23 cellular contexts compared by ENCODE assay signal in the genomic region with DNA sequence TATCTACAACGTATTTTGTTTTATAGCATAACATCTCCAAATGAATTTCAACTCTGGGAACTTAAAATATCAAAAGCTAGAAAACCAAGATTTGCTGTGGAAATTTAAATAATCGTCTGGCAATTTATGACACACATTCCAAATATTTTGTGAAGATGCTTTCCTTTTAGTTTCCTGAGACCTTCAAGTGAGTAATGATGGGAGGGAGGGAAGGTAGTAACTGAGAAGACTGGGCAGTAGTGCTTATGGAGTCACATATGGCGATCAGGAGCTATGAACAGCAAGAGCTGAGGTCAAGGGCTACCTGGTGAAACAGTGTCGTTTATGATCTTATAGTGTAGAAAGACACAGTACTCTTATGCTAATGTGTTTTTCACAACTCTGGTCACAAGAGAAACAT.
DNase-seq lines count a peak whose midpoint lies in the region; TF ChIP-seq lines count a peak whose summit lies in the region.
"Had no signal": no experiment of that assay in that cellular context is flagged by ENCODE, and none has a peak within 500 bp of the region (broad histone marks: within the 10 kb centered on the region; RNA-seq: fewer than 3 reads in every experiment).

No MANE protein-coding gene starts in this region.

- peak; percentile 6 for DNase-seq in AG10803 (ENCODE audit: low read depth)
- DNase-seq in GM23248: peak; percentile 27
- peak; percentile 4 for DNase-seq in M059J (ENCODE audit: low read depth)
- no peak for DNase-seq in nephron progenitor cell
- DNase-seq in activated CD4-positive, CD25-positive, alpha-beta regulatory T cell (lab: John Stamatoyannopoulos, UW): no peak
- no peak for DNase-seq in tibial nerve (ENCODE audit: low spot score in 2 of 2)
- no peak for DNase-seq in stomach
- DNase-seq: AML-193; CD4-positive, alpha-beta T cell; GDM1; NCI-H1092; NCI-H1417 treated with DMSO at 0.1 percent for 48 hours; NCI-H187; NCI-H2081 treated with DMSO at 0.1 percent for 48 hours; NCI-H2171; NCI-H345; NCI-H524; NCI-H748 treated with DMSO at 0.1 percent for 48 hours; SIG-M5 had no signal

- H3K9me3 Mint-ChIP-seq in nephron progenitor cell: no peaks in the 10 kb centered on the region
- H3K9me3 Mint-ChIP-seq: CD4-positive, alpha-beta T cell had no signal

- no peak overlapping the region for H2AFZ ChIP-seq in GM23248

- H3K36me3 Mint-ChIP-seq in nephron progenitor cell (ENCODE audit: low read depth): peaks cover 35% of the 10 kb centered on the region

- H3K27me3 Mint-ChIP-seq in nephron progenitor cell (ENCODE audit: low read depth, poor library complexity): no peaks in the 10 kb centered on the region
- H3K27me3 Mint-ChIP-seq: CD4-positive, alpha-beta T cell had no signal

- no peaks in the 10 kb centered on the region for H3K9me2 ChIP-seq in GM23248 (ENCODE audit: insufficient read depth)

- H3F3A ChIP-seq in GM23248 (ENCODE audit: insufficient read depth): no peaks in the 10 kb centered on the region

- no peaks in the 10 kb centered on the region for H3K27me3 ChIP-seq in GM23248 (replicated peaks; ENCODE audit: insufficient read depth)
- no peaks in the 10 kb centered on the region for H3K27me3 ChIP-seq in tibial nerve
- no peaks in the 10 kb centered on the region for H3K27me3 ChIP-seq in stomach
- H3K27me3 ChIP-seq: BLaER1 treated with 17β-estradiol and CSF1 and Interleukin-3, amounts not matched to agents 10 nM and 100 nM had no signal

- H3K27ac ChIP-seq in GM23248 (no peak overlapping the region), tibial nerve (no peak overlapping the region), stomach (no peak overlapping the region)
- H3K27ac ChIP-seq: BLaER1 treated with 17β-estradiol and CSF1 and Interleukin-3, amounts not matched to agents 10 nM and 100 nM; SK-N-MC had no signal

- H3K27ac Mint-ChIP-seq in nephron progenitor cell: peak overlapping the region; percentile 17
- H3K27ac Mint-ChIP-seq: CD4-positive, alpha-beta T cell had no signal

- in situ Hi-C loops in GM23248 (cut with MboI): no loop called here

- no peaks in the 10 kb centered on the region for H4K20me1 ChIP-seq in GM23248 (ENCODE audit: insufficient read depth)
- H4K20me1 ChIP-seq: BLaER1 treated with 17β-estradiol and CSF1 and Interleukin-3, amounts not matched to agents 10 nM and 100 nM had no signal

- H3K4me1 ChIP-seq in GM23248 (ENCODE audit: insufficient read depth) (peaks cover 6% of the 10 kb centered on the region; the same call in 1 of the 2 replicates), tibial nerve (no peaks in the 10 kb centered on the region), stomach (no peaks in the 10 kb centered on the region)
- H3K4me1 ChIP-seq: BLaER1 treated with 17β-estradiol and CSF1 and Interleukin-3, amounts not matched to agents 10 nM and 100 nM had no signal

- H3K4me3 Mint-ChIP-seq in nephron progenitor cell: no peak overlapping the region
- H3K4me3 Mint-ChIP-seq: CD4-positive, alpha-beta T cell had no signal

- TF ChIP-seq POLR2A in tibial nerve (IDR thresholded peaks at IDR 0.05) (no peak), stomach (IDR thresholded peaks at IDR 0.05) (no peak)

- H3K36me3 ChIP-seq in GM23248 (ENCODE audit: low read depth) (0 out of 2 replicates have a peak, but pooled peaks cover 6% of the 10 kb centered on the region), tibial nerve (peaks cover 0 to 7% (median 0%) of the 10 kb centered on the region in 3 donors), stomach (peaks cover 0 to 44% (median 32%) of the 10 kb centered on the region in 4 donors)

- intact Hi-C loops in stomach (cut with DNase I; ENCODE audit: low total_unique reads): no loop called here

- no peak overlapping the region for H3K9ac ChIP-seq in GM23248
- H3K9ac ChIP-seq: BLaER1 treated with 17β-estradiol and CSF1 and Interleukin-3, amounts not matched to agents 10 nM and 100 nM had no signal

- H3K9me3 ChIP-seq in GM23248 (ENCODE audit: low read depth) (no peaks in the 10 kb centered on the region), tibial nerve (no peaks in the 10 kb centered on the region), stomach (no peaks in the 10 kb centered on the region)
- H3K9me3 ChIP-seq: BLaER1 treated with 17β-estradiol and CSF1 and Interleukin-3, amounts not matched to agents 10 nM and 100 nM had no signal

- TF ChIP-seq EP300 in tibial nerve (IDR thresholded peaks at IDR 0.05) (no peak), stomach (IDR thresholded peaks at IDR 0.05) (no peak)

- no peaks in the 10 kb centered on the region for H3K79me2 ChIP-seq in GM23248 (ENCODE audit: insufficient read depth)

- no peak for TF ChIP-seq CTCF in AG10803 (conservative IDR thresholded peaks at IDR 0.05; ENCODE audit: low read length)
- TF ChIP-seq CTCF in nephron progenitor cell (IDR thresholded peaks at IDR 0.05): no peak
- TF ChIP-seq CTCF in tibial nerve (IDR thresholded peaks at IDR 0.05): no peak
- TF ChIP-seq CTCF in stomach (IDR thresholded peaks at IDR 0.05): no peak

- no peaks in the 10 kb centered on the region for H3K4me1 Mint-ChIP-seq in nephron progenitor cell

- WGBS in GM23248 (ENCODE audit: low coverage in 1 of 2, low lambda C conversion rate in 2 of 2, missing lambda C conversion rate in 2 of 2), 2 experiments: 90 to 92% methylated on average over 4 of the region's 4 CpGs
- WGBS in tibial nerve, 2 donors: 87 to 91% methylated on average over 4 of the region's 4 CpGs
- WGBS in stomach, 5 donors: 86 to 97% (median 93%) methylated on average over 4 of the region's 4 CpGs

- H3K4me3 ChIP-seq in AG10803 (ENCODE audit: low read length) (no peak overlapping the region), GM23248 (no peak overlapping the region), tibial nerve (no peak overlapping the region), stomach (no peak overlapping the region)
- H3K4me3 ChIP-seq: BLaER1 treated with 17β-estradiol and CSF1 and Interleukin-3, amounts not matched to agents 10 nM and 100 nM; GM12878; K562; SK-N-MC had no signal

- H3K4me2 ChIP-seq in GM23248 (ENCODE audit: unreplicated experiment): no peak overlapping the region
- H3K4me2 ChIP-seq: BLaER1 treated with 17β-estradiol and CSF1 and Interleukin-3, amounts not matched to agents 10 nM and 100 nM had no signal

Comparison
In these comparisons a context has a peak if more than half of its experiments do, and no peak if none do; other contexts are left out.
1. DNase-seq: peak in AG10803 (single experiment), GM23248 (single experiment) and M059J (single experiment); none in nephron progenitor cell (single experiment), activated CD4-positive, CD25-positive, alpha-beta regulatory T cell (0 of 4), tibial nerve (0 of 2) and stomach (single experiment).